8 cellular contexts compared by ENCODE assay signal in genomic region chr15:64883997-64884511, GRCh38. TPM values are rescaled to one million over a fixed set of nuclear protein-coding genes. Genes with fewer than 3 reads are reported as not detected.
DNase-seq lines count a peak whose midpoint lies in the region; ATAC-seq, FAIRE-seq and TF ChIP-seq lines count a peak whose summit lies in the region.

No MANE protein-coding gene starts in this region.

- H3K36me3 ChIP-seq in mammary epithelial cell (ENCODE audit: insufficient read depth, low read length) (no peaks in the 10 kb centered on the region), HepG2 (replicated peaks in 1 of 2; ENCODE audit: control insufficient read depth in 1 of 2, insufficient read depth in 2 of 2, low read length in 2 of 2) (no peaks in the 10 kb centered on the region)

- H4K20me1 ChIP-seq in mammary epithelial cell (ENCODE audit: insufficient read depth, low read length) (no peaks in the 10 kb centered on the region), HepG2 (ENCODE audit: insufficient read depth, low read length) (no peaks in the 10 kb centered on the region)

- H3K27ac Mint-ChIP-seq in WTC11 = peak overlapping the region; percentile 7; the same call in 1 of the 2 replicates

- H3K4me2 ChIP-seq in mammary epithelial cell (ENCODE audit: insufficient read depth, low read depth, low read length) = peak overlapping the region; percentile 53
- no peak overlapping the region; the same call in 1 of the 2 replicates for H3K4me2 ChIP-seq in HepG2 (ENCODE audit: low read depth, low read length)

- H3K36me3 Mint-ChIP-seq in WTC11 = no peaks in the 10 kb centered on the region

- H3K4me1 ChIP-seq in mammary epithelial cell (ENCODE audit: insufficient read depth, low read length) (peaks cover 28% of the 10 kb centered on the region), HepG2 (ENCODE audit: insufficient read depth, low read length) (peaks cover 16% of the 10 kb centered on the region)

- peaks cover 4% of the 10 kb centered on the region for H3K4me1 Mint-ChIP-seq in WTC11

- H2AFZ ChIP-seq in mammary epithelial cell (ENCODE audit: low read depth, low read length) (peak overlapping the region; percentile 49), HepG2 (ENCODE audit: low read length) (no peak overlapping the region)

- DNase-seq in AG08396 (ENCODE audit: low spot score) (peak; percentile 80), HK-2 (ENCODE audit: unreplicated experiment) (peak; percentile 81), WTC11 (ENCODE audit: low spot score) (no peak), mammary epithelial cell (peak; percentile 92), HepG2 (ENCODE audit: low spot score) (no peak), NCI-H1930 (lab: John Stamatoyannopoulos, UW) (no peak)
- peak; percentile 57 for DNase-seq in stimulated activated CD8-positive, alpha-beta memory T cell treated with anti-CD3 and anti-CD28 coated beads, Interleukin-12 subunit alpha, Interleukin-12 subunit beta, amount 100 ng/mL, for 24 hours (ENCODE audit: extremely low read depth)

- POLR2A ChIA-PET in WTC11 (lab: Charles Lee) = no interaction called here
- POLR2A ChIA-PET in HepG2 (lab: Yijun Ruan, JAX) = interaction anchor here (1.4 kb wide), 1 partner anchor 10 kb away, joined by 8 read pairs; no protein-coding TSS in a partner anchor

- H3K9ac ChIP-seq in mammary epithelial cell (ENCODE audit: insufficient read depth, low read length) = peak overlapping the region; percentile 48
- no peak overlapping the region for H3K9ac ChIP-seq in HepG2 (ENCODE audit: insufficient read depth, low read depth, low read length)

- TF ChIP-seq EP300 in HepG2 (IDR thresholded peaks at IDR 0.05; ENCODE audit: low read depth in 2 of 2, low read length in 2 of 2) (no peak), HepG2 (CRISPR knock-in tag; IDR thresholded peaks at IDR 0.05; ENCODE audit: borderline replicate concordance) (no peak)

- 17% methylated on average over 10 of the region's 10 CpGs for WGBS in mammary epithelial cell (ENCODE audit: low coverage, missing lambda C conversion rate)
- 20% methylated on average over 3 of the region's 10 CpGs for WGBS in HepG2 (ENCODE audit: low lambda C conversion rate)

- in situ Hi-C loops in mammary epithelial cell (cut with MboI; ENCODE audit: low sequenced_read_pairs in 2 of 2) = loop anchor here in 1 of 2 donors (5.0 kb wide), 1 partner anchor 42 kb away; the partner anchor contains the start of gene PLEKHO2
- in situ Hi-C loops in HepG2 (cut with HindIII; ENCODE audit: extremely low pct_ligation_motif_present, low pct_unique_long_range_greater_than_20kb) = no loop called here

- ATAC-seq in GM18907 (IDR thresholded peaks at IDR 0.05; ENCODE audit: unreplicated experiment) = peak; percentile 66
- peak; percentile 45 for ATAC-seq in WTC11
- peak; percentile 77 for ATAC-seq in HepG2

- H3K79me2 ChIP-seq in mammary epithelial cell (ENCODE audit: insufficient read depth, low read length) (no peaks in the 10 kb centered on the region), HepG2 (ENCODE audit: insufficient read depth, low read length) (no peaks in the 10 kb centered on the region)

- no peak for TF ChIP-seq RAD21 in HepG2 (CRISPR knock-in tag; IDR thresholded peaks at IDR 0.05)

- no peak overlapping the region for H3K4me3 ChIP-seq in mammary epithelial cell (replicated peaks in 1 of 3; ENCODE audit: insufficient read depth in 1 of 3, low read depth in 2 of 3, low read length in 3 of 3)
- H3K4me3 ChIP-seq in HepG2 (replicated peaks in 1 of 3; ENCODE audit: insufficient read depth in 1 of 3, low read depth in 2 of 3, low read length in 3 of 3) = no peak overlapping the region

- no peak overlapping the region for H3K4me3 Mint-ChIP-seq in WTC11

- dilution Hi-C loops in mammary epithelial cell (cut with HindIII; ENCODE audit: low sequenced_read_pairs) = no loop called here

- no peaks in the 10 kb centered on the region for H3K9me3 Mint-ChIP-seq in WTC11

- CTCF ChIA-PET in WTC11 (lab: Charles Lee) (no interaction called here), mammary epithelial cell (lab: Charles Lee; ENCODE audit: low non-redundant PET) (no interaction called here), HepG2 (lab: Yijun Ruan, JAX; ENCODE audit: low intra/inter-chr PET ratio, low total read pairs) (no interaction called here)

- H3K27ac ChIP-seq in mammary epithelial cell (ENCODE audit: insufficient read depth, low read depth, low read length) = peak overlapping the region; percentile 84
- no peak overlapping the region for H3K27ac ChIP-seq in HepG2 (ENCODE audit: extremely low read length, insufficient read depth, low read length)

- H3K9me3 ChIP-seq in mammary epithelial cell (replicated peaks; ENCODE audit: insufficient read depth, low read length) (no peaks in the 10 kb centered on the region), HepG2 (ENCODE audit: low read length) (no peaks in the 10 kb centered on the region)

- no peaks in the 10 kb centered on the region for H3K27me3 Mint-ChIP-seq in WTC11 (ENCODE audit: low read depth)

- H3K27me3 ChIP-seq in mammary epithelial cell (ENCODE audit: insufficient read depth, low read length) (no peaks in the 10 kb centered on the region), HepG2 (ENCODE audit: control insufficient read depth in 1 of 2, insufficient read depth in 2 of 2, low read length in 2 of 2) (peaks cover 1 to 6% of the 10 kb centered on the region in 2 experiments; a peak in 2 of 5 replicates)

- no peak for TF ChIP-seq POLR2A in HepG2 (IDR thresholded peaks at IDR 0.05; ENCODE audit: insufficient read depth in 1 of 2, low read depth in 2 of 2, low read length in 2 of 2)

- TF ChIP-seq CTCF in WTC11 (IDR thresholded peaks at IDR 0.05) (no peak), mammary epithelial cell (conservative IDR thresholded peaks at IDR 0.05 in 1 of 2, IDR thresholded peaks at IDR 0.05 in 1 of 2; ENCODE audit: extremely low read depth in 1 of 2, insufficient read depth in 1 of 2, low read depth in 1 of 2, low read length in 2 of 2) (no peak), HepG2 (CRISPR knock-in tag; IDR thresholded peaks at IDR 0.05) (no peak)

- intact Hi-C loops in mammary epithelial cell (cut with micrococcal nuclease) = loop anchor here (2.0 kb wide), 1 partner anchor 43 kb away; the partner anchor contains the start of gene PLEKHO2
- intact Hi-C loops in HepG2 (cut with micrococcal nuclease; ENCODE audit: unreplicated experiment) = no loop called here

- BruUV-seq in mammary epithelial cell (replicated peaks; lab: Mats Ljungman, UMichigan) (no TSS peak), HepG2 (replicated peaks; lab: Mats Ljungman, UMichigan) (no TSS peak)

- no peak for FAIRE-seq in HepG2 (lab: Jason Lieb, UNC)

RNA-seq across cellular contexts. Expression of gene ANKDD1A, which starts 27.6 kb away (rescaled TPM):
- 6.1 to 7.9 TPM (median 7.4 TPM) in 3 replicates for total RNA-seq in WTC11 (2021)
- 1 to 10 TPM in 1 of 2 donors, under 1 TPM in 1; 0.83 to 1.6 TPM for total RNA-seq in mammary epithelial cell
- polyA plus RNA-seq in mammary epithelial cell = 2.3 TPM
- polyA minus RNA-seq in mammary epithelial cell = not detected
- total RNA-seq in HepG2 (2016; rRNA removed; fragmentation: Illumina TruSeq; extraction: Trizol) = 0.11 TPM in 2 replicates
- total RNA-seq in HepG2 (2016; cell fraction: cytosol; rRNA removed; fragmentation: Illumina TruSeq; extraction: Trizol; ENCODE audit: low read depth) = not detected in 2 replicates
- total RNA-seq in HepG2 (2016; cell fraction: insoluble cytoplasmic fraction; rRNA removed; fragmentation: Illumina TruSeq; extraction: Trizol) = 0.09 TPM in 1 of 2 replicates, not detected in the other
- total RNA-seq in HepG2 (2016; cell fraction: membrane; rRNA removed; fragmentation: Illumina TruSeq; extraction: Trizol) = not detected in 2 replicates
- not detected in 2 replicates for total RNA-seq in HepG2 (2016; cell fraction: nucleus; rRNA removed; fragmentation: Illumina TruSeq; extraction: Trizol)
- 0.17 and 0.48 TPM in 2 replicates for polyA plus RNA-seq in HepG2 (2011; rRNA removed)
- 0.19 and 0.23 TPM in 2 replicates for polyA plus RNA-seq in HepG2 (2011; cell fraction: cytosol; rRNA removed)
- polyA plus RNA-seq in HepG2 (2011; cell fraction: nucleus; rRNA removed) = 1.3 and 1.5 TPM in 2 replicates
- 0.21 and 0.31 TPM in 2 replicates for polyA plus RNA-seq in HepG2 (2012)
- not detected in 2 replicates for polyA plus RNA-seq in HepG2 (2016; cell fraction: cytosol; fragmentation: Illumina TruSeq; extraction: Trizol; ENCODE audit: low read depth)
- not detected in 2 replicates for polyA plus RNA-seq in HepG2 (2016; cell fraction: insoluble cytoplasmic fraction; fragmentation: Illumina TruSeq; extraction: Trizol; ENCODE audit: low read depth)
- not detected in 2 replicates for polyA plus RNA-seq in HepG2 (2016; cell fraction: membrane; fragmentation: Illumina TruSeq; extraction: Trizol; ENCODE audit: low read depth)
- not detected in 2 replicates for polyA plus RNA-seq in HepG2 (2016; cell fraction: nucleus; fragmentation: Illumina TruSeq; extraction: Trizol; ENCODE audit: insufficient read depth, low read depth)
- polyA minus RNA-seq in HepG2 (2011; rRNA and poly(A)+ RNA removed; ENCODE audit: low replicate concordance) = 0.40 TPM in 2 replicates
- polyA minus RNA-seq in HepG2 (2011; cell fraction: cytosol; rRNA and poly(A)+ RNA removed) = not detected in 2 replicates
- not detected in 2 replicates for polyA minus RNA-seq in HepG2 (2011; cell fraction: nucleus; rRNA and poly(A)+ RNA removed)

RNA-seq across cellular contexts. Expression of gene PLEKHO2, which starts 42.3 kb away (rescaled TPM):
- total RNA-seq in WTC11 (2021) (21.6 to 22.1 TPM (median 21.9 TPM) in 3 replicates), mammary epithelial cell (1 to 10 TPM; 6.0 to 7.5 TPM), HepG2 (2016; rRNA removed; fragmentation: Illumina TruSeq; extraction: Trizol) (3.1 and 3.8 TPM in 2 replicates)
- polyA plus RNA-seq in mammary epithelial cell (11.3 TPM), HepG2 (2011; rRNA removed) (4.8 and 5.1 TPM in 2 replicates)
- polyA minus RNA-seq in mammary epithelial cell = 8.8 TPM
- 0.61 and 0.71 TPM in 2 replicates for total RNA-seq in HepG2 (2016; cell fraction: cytosol; rRNA removed; fragmentation: Illumina TruSeq; extraction: Trizol; ENCODE audit: low read depth)
- total RNA-seq in HepG2 (2016; cell fraction: insoluble cytoplasmic fraction; rRNA removed; fragmentation: Illumina TruSeq; extraction: Trizol) = 3.1 and 4.3 TPM in 2 replicates
- 1.4 and 1.8 TPM in 2 replicates for total RNA-seq in HepG2 (2016; cell fraction: membrane; rRNA removed; fragmentation: Illumina TruSeq; extraction: Trizol)
- 3.2 and 3.6 TPM in 2 replicates for total RNA-seq in HepG2 (2016; cell fraction: nucleus; rRNA removed; fragmentation: Illumina TruSeq; extraction: Trizol)
- polyA plus RNA-seq in HepG2 (2011; cell fraction: cytosol; rRNA removed) = 3.1 and 3.9 TPM in 2 replicates
- polyA plus RNA-seq in HepG2 (2011; cell fraction: nucleus; rRNA removed) = 15.5 and 19.5 TPM in 2 replicates
- 3.9 and 4.4 TPM in 2 replicates for polyA plus RNA-seq in HepG2 (2012)
- polyA plus RNA-seq in HepG2 (2016; cell fraction: cytosol; fragmentation: Illumina TruSeq; extraction: Trizol; ENCODE audit: low read depth) = 0.38 and 0.41 TPM in 2 replicates
- polyA plus RNA-seq in HepG2 (2016; cell fraction: insoluble cytoplasmic fraction; fragmentation: Illumina TruSeq; extraction: Trizol; ENCODE audit: low read depth) = 2.2 and 3.1 TPM in 2 replicates
- polyA plus RNA-seq in HepG2 (2016; cell fraction: membrane; fragmentation: Illumina TruSeq; extraction: Trizol; ENCODE audit: low read depth) = 0.70 and 0.73 TPM in 2 replicates
- polyA plus RNA-seq in HepG2 (2016; cell fraction: nucleus; fragmentation: Illumina TruSeq; extraction: Trizol; ENCODE audit: insufficient read depth, low read depth) = 17.8 and 18.9 TPM in 2 replicates
- 3.4 and 9.7 TPM in 2 replicates for polyA minus RNA-seq in HepG2 (2011; rRNA and poly(A)+ RNA removed; ENCODE audit: low replicate concordance)
- polyA minus RNA-seq in HepG2 (2011; cell fraction: cytosol; rRNA and poly(A)+ RNA removed) = 3.4 and 3.5 TPM in 2 replicates
- 4.4 and 6.8 TPM in 2 replicates for polyA minus RNA-seq in HepG2 (2011; cell fraction: nucleus; rRNA and poly(A)+ RNA removed)

RNA-seq across cellular contexts. Expression of gene PIF1, which starts 58.6 kb away (rescaled TPM):
- 174 to 249 TPM (median 184 TPM) in 3 replicates for total RNA-seq in WTC11 (2021)
- total RNA-seq in mammary epithelial cell = 10 to 100 TPM in 1 of 2 donors, under 1 TPM in 1; 0.83 to 17.3 TPM
- 10.7 TPM for polyA plus RNA-seq in mammary epithelial cell
- 7.1 TPM for polyA minus RNA-seq in mammary epithelial cell
- 8.3 and 19.7 TPM in 2 replicates for total RNA-seq in HepG2 (2016; rRNA removed; fragmentation: Illumina TruSeq; extraction: Trizol)
- total RNA-seq in HepG2 (2016; cell fraction: cytosol; rRNA removed; fragmentation: Illumina TruSeq; extraction: Trizol; ENCODE audit: low read depth) = 10.1 and 10.8 TPM in 2 replicates
- total RNA-seq in HepG2 (2016; cell fraction: insoluble cytoplasmic fraction; rRNA removed; fragmentation: Illumina TruSeq; extraction: Trizol) = 7.8 and 21.1 TPM in 2 replicates
- total RNA-seq in HepG2 (2016; cell fraction: membrane; rRNA removed; fragmentation: Illumina TruSeq; extraction: Trizol) = 8.0 and 9.6 TPM in 2 replicates
- total RNA-seq in HepG2 (2016; cell fraction: nucleus; rRNA removed; fragmentation: Illumina TruSeq; extraction: Trizol) = 22.6 and 34.5 TPM in 2 replicates
- polyA plus RNA-seq in HepG2 (2011; rRNA removed) = 14.0 and 18.5 TPM in 2 replicates
- 5.4 and 11.1 TPM in 2 replicates for polyA plus RNA-seq in HepG2 (2011; cell fraction: cytosol; rRNA removed)
- polyA plus RNA-seq in HepG2 (2011; cell fraction: nucleus; rRNA removed) = 50.6 and 90.5 TPM in 2 replicates
- 3.2 and 9.0 TPM in 2 replicates for polyA plus RNA-seq in HepG2 (2012)
- polyA plus RNA-seq in HepG2 (2016; cell fraction: cytosol; fragmentation: Illumina TruSeq; extraction: Trizol; ENCODE audit: low read depth) = 1.2 and 1.3 TPM in 2 replicates
- polyA plus RNA-seq in HepG2 (2016; cell fraction: insoluble cytoplasmic fraction; fragmentation: Illumina TruSeq; extraction: Trizol; ENCODE audit: low read depth) = 7.2 and 8.0 TPM in 2 replicates
- polyA plus RNA-seq in HepG2 (2016; cell fraction: membrane; fragmentation: Illumina TruSeq; extraction: Trizol; ENCODE audit: low read depth) = 3.6 and 4.0 TPM in 2 replicates
- 105 and 116 TPM in 2 replicates for polyA plus RNA-seq in HepG2 (2016; cell fraction: nucleus; fragmentation: Illumina TruSeq; extraction: Trizol; ENCODE audit: insufficient read depth, low read depth)
- 12.7 and 35.9 TPM in 2 replicates for polyA minus RNA-seq in HepG2 (2011; rRNA and poly(A)+ RNA removed; ENCODE audit: low replicate concordance)
- polyA minus RNA-seq in HepG2 (2011; cell fraction: cytosol; rRNA and poly(A)+ RNA removed) = 1.6 and 4.1 TPM in 2 replicates
- 11.4 and 16.5 TPM in 2 replicates for polyA minus RNA-seq in HepG2 (2011; cell fraction: nucleus; rRNA and poly(A)+ RNA removed)

Comparison
In these comparisons a context has a peak if more than half of its experiments do, and no peak if none do; other contexts are left out.
1. DNase-seq: peak in AG08396 (single experiment), HK-2 (single experiment), mammary epithelial cell (single experiment) and stimulated activated CD8-positive, alpha-beta memory T cell treated with anti-CD3 and anti-CD28 coated beads, Interleukin-12 subunit alpha, Interleukin-12 subunit beta, amount 100 ng/mL, for 24 hours (single experiment); none in WTC11 (single experiment), HepG2 (single experiment) and NCI-H1930 (0 of 2).
2. Peak in every context shown above with its lines, with median percentiles within 50 percentile points of each other: ATAC-seq.